Comparison of ENCODE assay signal across 8 cellular contexts in the genomic region with DNA sequence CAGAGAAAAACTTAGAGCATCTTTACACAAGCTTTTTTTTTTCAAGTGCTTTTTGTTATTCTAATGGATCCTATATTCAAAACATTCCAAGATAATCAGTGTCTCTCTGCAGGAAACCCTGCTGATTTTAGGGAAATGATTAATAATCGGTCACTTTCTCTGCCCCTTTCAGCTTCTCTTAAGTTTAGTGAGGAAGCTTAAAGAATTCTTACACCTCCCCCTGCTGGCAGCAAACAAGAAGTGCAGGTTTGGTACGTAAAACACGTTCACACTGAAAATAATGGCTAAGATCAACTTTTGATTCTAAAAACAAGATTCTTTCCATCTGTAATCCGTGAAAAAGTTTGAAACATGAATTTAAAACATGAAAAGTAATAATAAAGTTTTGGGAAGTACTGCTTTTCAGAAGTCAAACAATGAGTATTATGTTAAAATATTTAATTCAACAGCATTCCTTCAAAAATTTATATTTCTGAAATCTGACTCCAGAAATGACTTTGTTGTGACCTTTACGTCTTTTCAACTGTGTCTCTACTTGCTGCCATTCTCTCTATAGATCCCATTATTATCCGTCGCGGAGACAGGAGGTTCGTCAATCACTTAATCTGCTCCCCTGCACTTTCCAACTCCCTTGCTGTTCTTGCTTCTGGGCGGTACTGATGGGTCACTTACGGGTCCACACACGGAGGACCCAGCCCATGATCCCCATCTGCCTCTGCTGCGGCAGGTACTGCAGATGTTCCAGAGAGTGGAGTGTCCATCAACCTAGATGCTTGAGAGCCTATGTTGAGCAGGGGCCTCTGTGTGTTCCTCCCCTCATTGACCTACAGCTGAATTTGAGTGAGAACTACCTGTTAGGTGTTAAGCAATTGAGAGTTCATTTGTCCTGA.
DNase-seq lines count a peak whose midpoint lies in the region; ATAC-seq, FAIRE-seq and TF ChIP-seq lines count a peak whose summit lies in the region.

No MANE protein-coding gene starts in this region.

- H3K36me3 Mint-ChIP-seq in activated T-cell treated with anti-CD3 and anti-CD28 coated beads, Interleukin-2, amount 50 U/mL, for 72 hours (ENCODE audit: insufficient read depth in 2 of 2), result no peaks in the 10 kb centered on the region

- intact Hi-C loops in heart left ventricle (cut with DNase I), result loop anchor here in 9 of 10 donors (1.0 to 10.0 kb wide), 6 partner anchors 204 to 343 kb away; a partner anchor contains a TSS

- H3K36me3 ChIP-seq in heart left ventricle, result no peaks in the 10 kb centered on the region

- peaks cover 0 to 8% (median 0%) of the 10 kb centered on the region in 12 donors for H3K4me1 ChIP-seq in heart left ventricle

- H3K4me3 ChIP-seq in heart left ventricle, result peak overlapping the region in 2 of 12 donors; percentile 19 to 21

- peaks cover 28% of the 10 kb centered on the region for H3K27me3 Mint-ChIP-seq in activated T-cell treated with anti-CD3 and anti-CD28 coated beads, Interleukin-2, amount 50 U/mL, for 72 hours (ENCODE audit: low read depth)

- no peak overlapping the region for H3K27ac Mint-ChIP-seq in activated T-cell treated with anti-CD3 and anti-CD28 coated beads, Interleukin-2, amount 50 U/mL, for 72 hours

- peaks cover 12% of the 10 kb centered on the region for H3K4me1 Mint-ChIP-seq in activated T-cell treated with anti-CD3 and anti-CD28 coated beads, Interleukin-2, amount 50 U/mL, for 72 hours (ENCODE audit: low read depth)

- DNase-seq in GM04503 (ENCODE audit: low read depth) (peak; percentile 4), NCI-H526 treated with DMSO at 0.1 percent for 48 hours (lab: John Stamatoyannopoulos, UW) (peak; percentile 58), heart left ventricle (peak in 3 of 5 donors; percentile 30 to 43 (median 42)), renal cortical epithelial cell (ENCODE audit: low read depth) (peak; percentile 64)
- DNase-seq in activated T-cell treated with anti-CD3 and anti-CD28 coated beads, Interleukin-2, amount 50 U/mL, for 72 hours, result peak; percentile 31 to 37

- no peak overlapping the region for H3K27ac ChIP-seq in heart left ventricle

- peak; percentile 82 to 96 (median 90) for TF ChIP-seq CTCF in heart left ventricle (IDR thresholded peaks at IDR 0.05)

- peak; percentile 73 for ATAC-seq in HG02870 (IDR thresholded peaks at IDR 0.05; ENCODE audit: unreplicated experiment)
- no peak for ATAC-seq in activated T-cell treated with anti-CD3 and anti-CD28 coated beads, Interleukin-2, amount 50 U/mL, for 72 hours (replicated peaks in 1 of 2)
- peak in 2 of 4 donors; percentile 47 to 65 for ATAC-seq in heart left ventricle
- no peak for ATAC-seq in GM21619 (IDR thresholded peaks at IDR 0.05; ENCODE audit: unreplicated experiment)

- peaks cover 0 to 3% (median 0%) of the 10 kb centered on the region in 9 donors for H3K27me3 ChIP-seq in heart left ventricle

- FAIRE-seq in A204.1 (lab: Jason Lieb, UNC), result peak; percentile 92

- no peak overlapping the region for H3K4me3 Mint-ChIP-seq in activated T-cell treated with anti-CD3 and anti-CD28 coated beads, Interleukin-2, amount 50 U/mL, for 72 hours

- 34 to 42% (median 40%) methylated on average over 13 of the region's 13 CpGs for whole genome bisulfite sequencing in heart left ventricle, 4 donors

- no peak for TF ChIP-seq POLR2A in heart left ventricle (IDR thresholded peaks at IDR 0.05)

- H3K9me3 Mint-ChIP-seq in activated T-cell treated with anti-CD3 and anti-CD28 coated beads, Interleukin-2, amount 50 U/mL, for 72 hours, result no peaks in the 10 kb centered on the region

- no peaks in the 10 kb centered on the region for H3K9me3 ChIP-seq in heart left ventricle

Comparison
In these comparisons a context has a peak if more than half of its experiments do, and no peak if none do; other contexts are left out.
1. DNase-seq: peak in every context shown above with its lines; median percentile 64 in renal cortical epithelial cell; 58 in NCI-H526 treated with DMSO at 0.1 percent for 48 hours; 42 in heart left ventricle; 34 in activated T-cell treated with anti-CD3 and anti-CD28 coated beads, Interleukin-2, amount 50 U/mL, for 72 hours; 4 in GM04503.